8 cellular contexts compared by ENCODE assay signal in genomic region chr5:131633830-131634229, GRCh38. TPM values are rescaled to one million over a fixed set of nuclear protein-coding genes. Genes with fewer than 3 reads are reported as not detected.
A peak's percentile ranks its signal among the peaks of the same experiment; 100 is the strongest.
DNase-seq lines count a peak whose midpoint lies in the region; ATAC-seq and TF ChIP-seq lines count a peak whose summit lies in the region.

No MANE protein-coding gene starts in this region.

- H3K4me3 ChIP-seq in GM12865 (ENCODE audit: low read depth, low read length), result peak overlapping the region; percentile 81
- peak overlapping the region; percentile 49 to 75 (median 60) for H3K4me3 ChIP-seq in Peyer's patch
- H3K4me3 ChIP-seq in psoas muscle, result peak overlapping the region; percentile 89

- 50 to 56% (median 51%) methylated on average over 5 of the region's 5 CpGs for WGBS in psoas muscle, 3 donors

- ATAC-seq in psoas muscle (no peak), sciatic nerve (no peak)

- H3K27ac ChIP-seq in Peyer's patch (peak overlapping the region in 1 of 4 donors; percentile 87), epithelial cell of prostate (peak overlapping the region; percentile 100), psoas muscle (peak overlapping the region; percentile 95)

- H3K4me1 ChIP-seq in Peyer's patch (peaks cover 0 to 42% (median 6%) of the 10 kb centered on the region in 4 donors), psoas muscle (peaks cover 44% of the 10 kb centered on the region)

- no peak for TF ChIP-seq POLR2A in Peyer's patch (IDR thresholded peaks at IDR 0.05)

- TF ChIP-seq CTCF in GM12865 (IDR thresholded peaks at IDR 0.05; ENCODE audit: insufficient read depth, low read depth, low read length, missing control alignments), result no peak
- TF ChIP-seq CTCF in Peyer's patch (IDR thresholded peaks at IDR 0.05), result no peak
- no peak for TF ChIP-seq CTCF in psoas muscle (IDR thresholded peaks at IDR 0.05)

- intact Hi-C loops in psoas muscle (cut with DNase I) (loop anchor here in 1 of 2 donors (5.0 kb wide), 1 partner anchor 163 kb away; the partner anchor contains the start of gene FNIP1), sciatic nerve (cut with DNase I) (no loop called here)

- H3K27me3 ChIP-seq in Peyer's patch (no peaks in the 10 kb centered on the region), psoas muscle (ENCODE audit: insufficient read depth in 3 of 3, low read length in 2 of 3) (no peaks in the 10 kb centered on the region)

- H3K9me3 ChIP-seq in Peyer's patch (no peaks in the 10 kb centered on the region), psoas muscle (no peaks in the 10 kb centered on the region)

- DNase-seq in GM12865 (ENCODE audit: low read depth), result peak; percentile 50
- no peak for DNase-seq in Peyer's patch
- DNase-seq in epithelial cell of prostate (ENCODE audit: low read depth, low spot score), result no peak
- no peak for DNase-seq in psoas muscle
- no peak for DNase-seq in epidermal melanocyte (ENCODE audit: insufficient read length, low spot score)
- DNase-seq in stimulated activated CD4-positive, alpha-beta T cell treated with anti-CD3 and anti-CD28 coated beads, Interleukin-2, amount 100 ng/mL, for 48 hours, result no peak
- DNase-seq in NCI-H524 treated with DMSO at 0.1 percent for 48 hours (lab: John Stamatoyannopoulos, UW), result no peak
- no peak for DNase-seq in sciatic nerve (ENCODE audit: low spot score)

- H3K36me3 ChIP-seq in Peyer's patch, result no peaks in the 10 kb centered on the region
- H3K36me3 ChIP-seq in psoas muscle (ENCODE audit: insufficient read depth in 1 of 2, low read depth in 1 of 2), result no peaks in the 10 kb centered on the region

RNA-seq across cellular contexts. Expression of gene RAPGEF6, which starts 1.2 kb away (rescaled TPM):
- total RNA-seq in Peyer's patch, result 100 to 1,000 TPM in 1 of 4 donors, 10 to 100 TPM in 3; 16.7 to 104 (median 22.6) TPM
- total RNA-seq in psoas muscle, result 10 to 100 TPM in 1 of 4 donors, 1 to 10 TPM in 3; 6.9 to 14.1 (median 7.4) TPM
- polyA plus RNA-seq in psoas muscle, result 1 to 10 TPM; 1.7 to 3.4 (median 2.0) TPM
- 48.4 TPM for total RNA-seq in sciatic nerve
